ENCODE assay signal across 1 cellular context in the genomic region with DNA sequence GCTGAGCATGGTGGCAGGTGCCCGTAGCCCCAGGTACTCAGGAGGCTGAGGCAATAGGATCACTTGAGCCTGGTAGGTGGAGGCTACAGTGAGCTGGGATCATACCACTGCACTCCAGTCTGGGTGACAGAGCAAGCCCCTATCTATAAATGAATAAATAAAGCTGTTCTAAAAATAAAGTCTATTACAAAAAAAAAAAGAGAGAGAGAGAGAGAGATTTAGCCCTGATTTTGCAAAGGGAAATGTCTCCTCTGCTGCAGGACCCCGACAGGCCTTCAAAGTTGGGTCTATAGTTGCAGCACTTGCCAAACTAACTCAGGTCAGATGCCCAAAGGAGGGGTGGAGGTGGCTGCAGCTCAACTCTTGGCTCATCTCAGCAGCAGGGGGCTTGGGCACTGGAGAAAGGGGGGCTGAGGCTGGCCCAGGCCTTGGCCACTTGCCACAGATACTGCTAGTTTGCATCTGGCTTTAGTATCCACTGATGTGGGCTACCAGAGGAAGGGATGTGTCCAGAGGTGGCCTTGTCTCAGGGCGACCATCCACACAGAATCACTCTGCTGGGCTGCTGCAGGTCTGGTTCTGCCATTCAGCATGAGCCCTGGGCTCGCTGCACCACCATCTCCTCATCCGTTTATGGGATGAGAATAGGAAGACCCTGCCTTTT.
TF ChIP-seq lines count a peak whose summit lies in the region.

No MANE protein-coding gene starts in this region.

TF ChIP-seq in A549, 52 proteins besides CTCF, POLR2A, EP300 and RAD21 (continued from another document):
- TF ChIP-seq, protein P1, sequence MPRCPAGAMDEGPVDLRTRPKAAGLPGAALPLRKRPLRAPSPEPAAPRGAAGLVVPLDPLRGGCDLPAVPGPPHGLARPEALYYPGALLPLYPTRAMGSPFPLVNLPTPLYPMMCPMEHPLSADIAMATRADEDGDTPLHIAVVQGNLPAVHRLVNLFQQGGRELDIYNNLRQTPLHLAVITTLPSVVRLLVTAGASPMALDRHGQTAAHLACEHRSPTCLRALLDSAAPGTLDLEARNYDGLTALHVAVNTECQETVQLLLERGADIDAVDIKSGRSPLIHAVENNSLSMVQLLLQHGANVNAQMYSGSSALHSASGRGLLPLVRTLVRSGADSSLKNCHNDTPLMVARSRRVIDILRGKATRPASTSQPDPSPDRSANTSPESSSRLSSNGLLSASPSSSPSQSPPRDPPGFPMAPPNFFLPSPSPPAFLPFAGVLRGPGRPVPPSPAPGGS (IDR thresholded peaks at IDR 0.05): no peak
